Comparison of ENCODE assay signal across 36 cellular contexts in the genomic region with DNA sequence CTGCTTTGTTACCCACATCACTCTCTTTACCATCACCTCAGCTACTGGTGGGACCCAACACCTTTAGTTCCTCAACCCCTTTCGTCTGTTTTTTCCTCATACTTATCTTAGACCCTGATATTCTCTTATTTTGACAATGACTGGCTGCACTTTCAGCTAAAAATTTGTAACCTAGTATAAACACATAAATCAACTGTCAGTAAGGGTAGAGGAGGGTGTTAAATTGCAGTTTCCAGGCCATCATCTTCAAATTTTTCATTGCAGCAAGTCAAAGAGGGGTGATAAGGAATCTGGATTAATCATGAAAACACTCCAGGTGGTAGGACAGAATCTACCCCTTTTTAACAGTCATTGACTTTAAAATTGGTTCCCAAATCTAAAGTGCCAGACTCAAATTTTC. TPM values are rescaled to one million over a fixed set of nuclear protein-coding genes. Genes with fewer than 3 reads are reported as not detected.
"Had no signal": no experiment of that assay in that cellular context is flagged by ENCODE, and none has a peak within 500 bp of the region (broad histone marks: within the 10 kb centered on the region; RNA-seq: fewer than 3 reads in every experiment).

No MANE protein-coding gene starts in this region.

- DNase-seq: activated B cell treated with CpG ODN at 0.5 μM for 24 hours; activated CD4-positive, alpha-beta memory T cell treated with anti-CD3 and anti-CD28 coated beads for 36 hours; activated CD4-positive, alpha-beta T cell treated with anti-CD3 and anti-CD28 coated beads for 4 hours; activated CD4-positive, alpha-beta T cell treated with anti-CD3 and anti-CD28 coated beads, Interleukin-2, amount 10 ng/mL, durations not matched to agents 24 days and 14 days; activated CD4-positive, alpha-beta T cell treated with anti-CD3 and anti-CD28 coated beads, Interleukin-2, amount 50 U/mL, for 1 hour; activated CD4-positive, alpha-beta T cell treated with anti-CD3 and anti-CD28 coated beads, Interleukin-2, amount 50 U/mL, for 4 hours; activated CD4-positive, CD25-positive, alpha-beta regulatory T cell treated with anti-CD3 and anti-CD28 coated beads, Interleukin-2, amount 50 U/mL, for 72 hours; activated CD8-positive, alpha-beta memory T cell treated with anti-CD3 and anti-CD28 coated beads, Interleukin-2, amount 50 U/mL, for 4 hours; activated CD8-positive, alpha-beta T cell treated with anti-CD3 and anti-CD28 coated beads for 36 hours; activated effector memory CD4-positive, alpha-beta T cell treated with anti-CD3 and anti-CD28 coated beads, Interleukin-2, amount 50 U/mL, for 16 hours; activated gamma-delta T cell treated with Interleukin-2 at 50 U/mL for 16 hours; activated naive CD4-positive, alpha-beta T cell; activated naive CD4-positive, alpha-beta T cell treated with anti-CD3 and anti-CD28 coated beads for 36 hours; activated naive CD4-positive, alpha-beta T cell treated with anti-CD3 and anti-CD28 coated beads, Interleukin-2, amount 50 U/mL, for 16 hours; activated naive CD8-positive, alpha-beta T cell treated with anti-CD3 and anti-CD28 coated beads for 36 hours; activated T-cell treated with anti-CD3 and anti-CD28 coated beads for 4 hours; activated T-cell treated with anti-CD3 and anti-CD28 coated beads, Interleukin-2, amount 50 U/mL, for 1 hour; activated T-cell treated with anti-CD3 and anti-CD28 coated beads, Interleukin-2, amount 50 U/mL, for 4 hours; activated T-cell treated with anti-CD3 and anti-CD28 coated beads, Interleukin-2, amount 50 U/mL, for 72 hours; adrenal gland; amniotic stem cell; aorta; body of pancreas; brain microvascular endothelial cell; central memory CD4-positive, alpha-beta T cell; T-helper 1 cell; T-helper 2 cell; T-helper 9 cell had no signal

- H3K9me3 ChIP-seq: adrenal gland, body of pancreas, breast epithelium had no signal

- H3K36me3 ChIP-seq: adrenal gland, brain microvascular endothelial cell, breast epithelium had no signal

- H3K4me3 ChIP-seq: adrenal gland, body of pancreas, breast epithelium had no signal

- H3K27ac Mint-ChIP-seq: activated B cell treated with CpG ODN at 0.5 μM for 24 hours; activated CD4-positive, alpha-beta memory T cell treated with anti-CD3 and anti-CD28 coated beads for 36 hours; activated CD8-positive, alpha-beta T cell treated with anti-CD3 and anti-CD28 coated beads for 36 hours; activated naive CD4-positive, alpha-beta T cell treated with anti-CD3 and anti-CD28 coated beads for 36 hours; activated naive CD4-positive, alpha-beta T cell treated with anti-CD3 and anti-CD28 coated beads, Interleukin-2, amount 50 U/mL, for 72 hours; activated naive CD8-positive, alpha-beta T cell treated with anti-CD3 and anti-CD28 coated beads for 36 hours; activated T-helper 1 cell treated with anti-CD3 and anti-CD28 coated beads, Interleukin-12 subunit alpha, Interleukin-12 subunit beta, Interleukin-2, Interleukin-4 antibody, amounts not matched to agents 30 ng/mL and 10 ng/mL and 1 ng/mL, durations not matched to agents 14 hours and 24 hours and 36 hours; activated T-helper 17 cell treated with anti-CD3 and anti-CD28 coated beads, Interleukin-2, amount 50 U/mL, for 72 hours; T-helper 1 cell treated with Interleukin-12 subunit alpha and Interleukin-12 subunit beta and Interleukin-4 antibody, amounts not matched to agents 30 μg/mL and 1 μg/mL, for 36 hours; T-helper 2 cell treated with Interferon-gamma antibody and Interleukin-4, amounts not matched to agents 5 μg/mL and 100 μg/mL, for 36 hours had no signal

- H3K27me3 Mint-ChIP-seq: activated B cell treated with CpG ODN at 0.5 μM for 24 hours; activated CD4-positive, alpha-beta memory T cell treated with anti-CD3 and anti-CD28 coated beads for 36 hours; activated CD4-positive, alpha-beta T cell treated with anti-CD3 and anti-CD28 coated beads, Interleukin-2, amount 10 ng/mL, durations not matched to agents 24 days and 14 days; activated CD8-positive, alpha-beta T cell treated with anti-CD3 and anti-CD28 coated beads for 36 hours; activated naive CD8-positive, alpha-beta T cell treated with anti-CD3 and anti-CD28 coated beads for 36 hours; activated T-helper 17 cell treated with anti-CD3 and anti-CD28 coated beads, Interleukin-2, amount 50 U/mL, for 72 hours had no signal

- H3K4me3 Mint-ChIP-seq: activated B cell treated with CpG ODN at 0.5 μM for 24 hours; activated CD4-positive, alpha-beta memory T cell treated with anti-CD3 and anti-CD28 coated beads for 36 hours; activated CD4-positive, alpha-beta T cell treated with anti-CD3 and anti-CD28 coated beads, Interleukin-2, amount 10 ng/mL, durations not matched to agents 24 days and 14 days; activated CD8-positive, alpha-beta T cell treated with anti-CD3 and anti-CD28 coated beads for 36 hours; activated naive CD4-positive, alpha-beta T cell treated with anti-CD3 and anti-CD28 coated beads for 36 hours; activated naive CD8-positive, alpha-beta T cell treated with anti-CD3 and anti-CD28 coated beads for 36 hours; activated T-cell treated with anti-CD3 and anti-CD28 coated beads, Interleukin-2, amount 50 U/mL, for 4 hours; activated T-cell treated with anti-CD3 and anti-CD28 coated beads, Interleukin-2, amount 50 U/mL, for 72 hours; activated T-helper 1 cell treated with anti-CD3 and anti-CD28 coated beads, Interleukin-12 subunit alpha, Interleukin-12 subunit beta, Interleukin-2, Interleukin-4 antibody, amounts not matched to agents 30 ng/mL and 10 ng/mL and 1 ng/mL, durations not matched to agents 14 hours and 24 hours and 36 hours; activated T-helper 17 cell treated with anti-CD3 and anti-CD28 coated beads, Interleukin-2, amount 50 U/mL, for 72 hours; T-helper 1 cell treated with Interleukin-12 subunit alpha and Interleukin-12 subunit beta and Interleukin-4 antibody, amounts not matched to agents 30 μg/mL and 1 μg/mL, for 36 hours; T-helper 2 cell treated with Interferon-gamma antibody and Interleukin-4, amounts not matched to agents 5 μg/mL and 100 μg/mL, for 36 hours had no signal

- H3K36me3 Mint-ChIP-seq: activated CD4-positive, alpha-beta memory T cell treated with anti-CD3 and anti-CD28 coated beads for 36 hours; activated naive CD8-positive, alpha-beta T cell treated with anti-CD3 and anti-CD28 coated beads for 36 hours had no signal

- ATAC-seq: activated CD8-positive, alpha-beta T cell treated with anti-CD3 and anti-CD28 coated beads for 36 hours; activated naive CD4-positive, alpha-beta T cell treated with anti-CD3 and anti-CD28 coated beads, Interleukin-2, amount 50 U/mL, for 72 hours; activated T-cell treated with anti-CD3 and anti-CD28 coated beads, Interleukin-2, amount 50 U/mL, for 4 hours; activated T-cell treated with anti-CD3 and anti-CD28 coated beads, Interleukin-2, amount 50 U/mL, for 72 hours; activated T-helper 17 cell treated with anti-CD3 and anti-CD28 coated beads, Interleukin-2, amount 50 U/mL, for 72 hours; body of pancreas had no signal

- H3K27me3 ChIP-seq: adrenal gland, body of pancreas, brain microvascular endothelial cell, breast epithelium had no signal

- H3K4me1 ChIP-seq: adrenal gland, body of pancreas, breast epithelium had no signal

- H3K4me1 Mint-ChIP-seq: activated T-helper 17 cell treated with anti-CD3 and anti-CD28 coated beads, Interleukin-2, amount 50 U/mL, for 72 hours had no signal

- H3K27ac ChIP-seq: adrenal gland, body of pancreas, brain microvascular endothelial cell, breast epithelium, VCaP had no signal

RNA-seq across cellular contexts. Expression of a gene that starts 27.9 kb away (rescaled TPM):
- total RNA-seq: activated B cell treated with CpG ODN at 0.5 μM for 24 hours; activated CD4-positive, alpha-beta memory T cell treated with anti-CD3 and anti-CD28 coated beads for 36 hours; activated CD8-positive, alpha-beta memory T cell treated with anti-CD3 and anti-CD28 coated beads for 36 hours; activated CD8-positive, alpha-beta T cell treated with anti-CD3 and anti-CD28 coated beads for 36 hours; activated naive CD4-positive, alpha-beta T cell treated with anti-CD3 and anti-CD28 coated beads for 36 hours; activated naive CD4-positive, alpha-beta T cell treated with anti-CD3 and anti-CD28 coated beads, Interleukin-2, amount 50 U/mL, for 72 hours; activated naive CD8-positive, alpha-beta T cell treated with anti-CD3 and anti-CD28 coated beads for 36 hours; activated T-helper 17 cell treated with anti-CD3 and anti-CD28 coated beads, Interleukin-2, amount 50 U/mL, for 72 hours had no signal
